In genomic region chr3:35737527-35737926, GRCh38 we compare ENCODE assay signal across 6 cellular contexts.
"Had no signal": no experiment of that assay in that cellular context is flagged by ENCODE, and none has a peak within 500 bp of the region (broad histone marks: within the 10 kb centered on the region; RNA-seq: fewer than 3 reads in every experiment).

No MANE protein-coding gene starts in this region.

- H3K9ac ChIP-seq: GM23248, KMS-11 had no signal

- H3K27ac ChIP-seq: GM23248, HL-60, KMS-11 had no signal

- H3K4me3 ChIP-seq: GM23248 had no signal

- DNase-seq: GM23248, HCEC 1CT, KBM-7 had no signal

- H2AFZ ChIP-seq: GM23248 had no signal

- ATAC-seq: HepG2 had no signal

- H3K4me2 ChIP-seq: KMS-11 had no signal
